Comparison of ENCODE assay signal across 12 cellular contexts in genomic region chr15:90986790-90987507, GRCh38. TPM values are rescaled to one million over a fixed set of nuclear protein-coding genes. Genes with fewer than 3 reads are reported as not detected.
DNase-seq lines count a peak whose midpoint lies in the region; ATAC-seq and TF ChIP-seq lines count a peak whose summit lies in the region.
"Had no signal": no experiment of that assay in that cellular context is flagged by ENCODE, and none has a peak within 500 bp of the region (broad histone marks: within the 10 kb centered on the region; RNA-seq: fewer than 3 reads in every experiment).

No MANE protein-coding gene starts in this region.

- no peak overlapping the region for H3K27ac Mint-ChIP-seq in activated CD8-positive, alpha-beta memory T cell treated with anti-CD3 and anti-CD28 coated beads, Interleukin-2, amount 10 ng/mL, durations not matched to agents 7 days and 5 days
- peak overlapping the region; percentile 40 for H3K27ac Mint-ChIP-seq in stimulated activated memory B cell treated with anti-CD40 and anti-IgM and Interleukin-4, amounts not matched to agents 10 μg/mL and 1 μg/mL and 100 μg/mL, for 72 hours

- TF ChIP-seq CTCF in HEK293 (tag by site-specific recombination; IDR thresholded peaks at IDR 0.05) (no peak), Panc1 (IDR thresholded peaks at IDR 0.05) (no peak)

- H3K4me3 ChIP-seq in HEK293 (ENCODE audit: low read depth, low read length): no peak overlapping the region
- peak overlapping the region in 1 of 2 experiments; percentile 10; a peak in 2 of 4 replicates for H3K4me3 ChIP-seq in Panc1 (ENCODE audit: low read depth in 2 of 2, low read length in 2 of 2)
- H3K4me3 ChIP-seq: gastrocnemius medialis, skin epidermis had no signal

- no peaks in the 10 kb centered on the region for H3K27me3 ChIP-seq in Panc1 (ENCODE audit: control insufficient read depth, insufficient read depth, low read length)
- H3K27me3 ChIP-seq: gastrocnemius medialis had no signal

- H3K4me1 ChIP-seq in HEK293 (ENCODE audit: control insufficient read depth, insufficient read depth, low read length) (peaks cover 29% of the 10 kb centered on the region), Panc1 (ENCODE audit: control insufficient read depth, insufficient read depth, low read length) (peaks cover 39% of the 10 kb centered on the region)
- H3K4me1 ChIP-seq: gastrocnemius medialis had no signal

- no peaks in the 10 kb centered on the region for H3K27me3 Mint-ChIP-seq in activated CD8-positive, alpha-beta memory T cell treated with anti-CD3 and anti-CD28 coated beads, Interleukin-2, amount 10 ng/mL, durations not matched to agents 7 days and 5 days
- H3K27me3 Mint-ChIP-seq in stimulated activated memory B cell treated with anti-CD40 and anti-IgM and Interleukin-4, amounts not matched to agents 10 μg/mL and 1 μg/mL and 100 μg/mL, for 72 hours: no peaks in the 10 kb centered on the region

- in situ Hi-C loops in Panc1 (cut with HindIII; ENCODE audit: low pct_unique_long_range_greater_than_20kb, low sequenced_read_pairs): no loop called here

- no peaks in the 10 kb centered on the region for H3K9me3 Mint-ChIP-seq in activated CD8-positive, alpha-beta memory T cell treated with anti-CD3 and anti-CD28 coated beads, Interleukin-2, amount 10 ng/mL, durations not matched to agents 7 days and 5 days (ENCODE audit: low read depth)
- H3K9me3 Mint-ChIP-seq in stimulated activated memory B cell treated with anti-CD40 and anti-IgM and Interleukin-4, amounts not matched to agents 10 μg/mL and 1 μg/mL and 100 μg/mL, for 72 hours: no peaks in the 10 kb centered on the region
- H3K9me3 Mint-ChIP-seq: stimulated activated effector memory CD8-positive, alpha-beta T cell treated with anti-CD3 and anti-CD28 coated beads, Interleukin-12 subunit alpha, Interleukin-12 subunit beta, amount 100 ng/mL, for 72 hours had no signal

- H3K9me3 ChIP-seq in HEK293 (ENCODE audit: control insufficient read depth, insufficient read depth, low read depth, low read length) (no peaks in the 10 kb centered on the region), Panc1 (ENCODE audit: control insufficient read depth, insufficient read depth, low read depth, low read length) (no peaks in the 10 kb centered on the region)
- H3K9me3 ChIP-seq: gastrocnemius medialis had no signal

- DNase-seq in activated CD8-positive, alpha-beta memory T cell treated with anti-CD3 and anti-CD28 coated beads, Interleukin-2, amount 10 ng/mL, durations not matched to agents 7 days and 5 days: no peak
- DNase-seq in activated CD8-positive, alpha-beta memory T cell treated with anti-CD3 and anti-CD28 coated beads for 24 hours: no peak
- no peak for DNase-seq in Panc1 (ENCODE audit: low read depth, low spot score)
- DNase-seq in A172 (ENCODE audit: low spot score): no peak
- no peak for DNase-seq in left cardiac atrium
- DNase-seq in AG08396 (ENCODE audit: low spot score): no peak
- DNase-seq: central memory CD4-positive, alpha-beta T cell; gastrocnemius medialis had no signal

- H3K36me3 ChIP-seq in HEK293 (ENCODE audit: control insufficient read depth in 2 of 2, insufficient read depth in 1 of 2, low read length in 2 of 2): peaks cover 36 to 55% of the 10 kb centered on the region in 2 experiments
- H3K36me3 ChIP-seq in Panc1 (ENCODE audit: control insufficient read depth, insufficient read depth, low read length): peaks cover 14% of the 10 kb centered on the region
- H3K36me3 ChIP-seq: gastrocnemius medialis had no signal

- BruUV-seq in Panc1 (replicated peaks; lab: Mats Ljungman, UMichigan): no TSS peak

- CTCF ChIA-PET in activated CD8-positive, alpha-beta memory T cell treated with anti-CD3 and anti-CD28 coated beads, Interleukin-2, amount 10 ng/mL, durations not matched to agents 7 days and 5 days (lab: Charles Lee): interaction anchor here (0.8 to 2.3 kb wide), 7 partner anchors 10 to 46 kb away, joined by 3 to 15 read pairs (median 4); no protein-coding TSS in a partner anchor
- CTCF ChIA-PET in HEK293 (lab: Yijun Ruan, JAX) (interaction anchor here (0.6 to 3.2 kb wide), 10 partner anchors 8 to 285 kb away, joined by 3 to 15 read pairs (median 4); no protein-coding TSS in a partner anchor), Panc1 (lab: Charles Lee) (no interaction called here)

- no peak overlapping the region for H3K4me3 Mint-ChIP-seq in activated CD8-positive, alpha-beta memory T cell treated with anti-CD3 and anti-CD28 coated beads, Interleukin-2, amount 10 ng/mL, durations not matched to agents 7 days and 5 days
- H3K4me3 Mint-ChIP-seq in stimulated activated memory B cell treated with anti-CD40 and anti-IgM and Interleukin-4, amounts not matched to agents 10 μg/mL and 1 μg/mL and 100 μg/mL, for 72 hours: no peak overlapping the region
- H3K4me3 Mint-ChIP-seq: stimulated activated effector memory CD8-positive, alpha-beta T cell treated with anti-CD3 and anti-CD28 coated beads, Interleukin-12 subunit alpha, Interleukin-12 subunit beta, amount 100 ng/mL, for 72 hours had no signal

- intact Hi-C loops in Panc1 (cut with micrococcal nuclease; ENCODE audit: unreplicated experiment): no loop called here
- intact Hi-C loops in left cardiac atrium (cut with DNase I): no loop called here

- peak; percentile 50 for ATAC-seq in activated CD8-positive, alpha-beta memory T cell treated with anti-CD3 and anti-CD28 coated beads, Interleukin-2, amount 10 ng/mL, durations not matched to agents 7 days and 5 days
- ATAC-seq in Panc1: no peak
- no peak for ATAC-seq in stimulated activated memory B cell treated with anti-CD40 and anti-IgM and Interleukin-4, amounts not matched to agents 10 μg/mL and 1 μg/mL and 100 μg/mL, for 72 hours
- ATAC-seq in left cardiac atrium: no peak
- ATAC-seq: gastrocnemius medialis; stimulated activated effector memory CD8-positive, alpha-beta T cell treated with anti-CD3 and anti-CD28 coated beads, Interleukin-12 subunit alpha, Interleukin-12 subunit beta, amount 100 ng/mL, for 72 hours had no signal

- POLR2A ChIA-PET in HEK293 (lab: Yijun Ruan, JAX): interaction anchor here (0.6 to 2.0 kb wide), 2 partner anchors 8 to 321 kb away, joined by 3 to 6 read pairs; partner anchors contain the start of gene PRC1
- POLR2A ChIA-PET in Panc1 (lab: Charles Lee): no interaction called here

- H3K36me3 Mint-ChIP-seq in activated CD8-positive, alpha-beta memory T cell treated with anti-CD3 and anti-CD28 coated beads, Interleukin-2, amount 10 ng/mL, durations not matched to agents 7 days and 5 days: peaks cover 49% of the 10 kb centered on the region
- no peaks in the 10 kb centered on the region for H3K36me3 Mint-ChIP-seq in stimulated activated memory B cell treated with anti-CD40 and anti-IgM and Interleukin-4, amounts not matched to agents 10 μg/mL and 1 μg/mL and 100 μg/mL, for 72 hours

- no peak overlapping the region for H3K27ac ChIP-seq in HEK293 (ENCODE audit: extremely low read depth, low read depth, low read length)
- H3K27ac ChIP-seq in Panc1 (ENCODE audit: low read length): peak overlapping the region; percentile 82
- H3K27ac ChIP-seq: gastrocnemius medialis had no signal

- H3K4me1 Mint-ChIP-seq in activated CD8-positive, alpha-beta memory T cell treated with anti-CD3 and anti-CD28 coated beads, Interleukin-2, amount 10 ng/mL, durations not matched to agents 7 days and 5 days: peaks cover 63% of the 10 kb centered on the region
- H3K4me1 Mint-ChIP-seq in stimulated activated memory B cell treated with anti-CD40 and anti-IgM and Interleukin-4, amounts not matched to agents 10 μg/mL and 1 μg/mL and 100 μg/mL, for 72 hours: peaks cover 39% of the 10 kb centered on the region

TF ChIP-seq in HEK293, 187 proteins besides CTCF, POLR2A, EP300 and RAD21 (continues in another document):
- TF ChIP-seq ZNF362 (tag by site-specific recombination; IDR thresholded peaks at IDR 0.05): peak; percentile 67; the same call in 1 of the 2 replicates
- no peak for TF ChIP-seq ZNF133 (tag by site-specific recombination; IDR thresholded peaks at IDR 0.05)
- no peak for TF ChIP-seq ZNF121 (tag by site-specific recombination; IDR thresholded peaks at IDR 0.05)

RNA-seq across cellular contexts. Expression of gene PRC1, which starts 7.4 kb away (rescaled TPM):
- 100 to 1,000 TPM; 152 to 208 TPM for total RNA-seq in activated CD8-positive, alpha-beta memory T cell treated with anti-CD3 and anti-CD28 coated beads, Interleukin-2, amount 10 ng/mL, durations not matched to agents 7 days and 5 days
- total RNA-seq in Panc1 (2021; ENCODE audit: unreplicated experiment): 228 TPM
- polyA plus RNA-seq in Panc1 (2012; ENCODE audit: insufficient read length): 134 TPM
- 311 and 334 TPM in 2 replicates for total RNA-seq in A172 (2014; rRNA removed; shearing (Covaris generic))
- total RNA-seq in left cardiac atrium: 1 to 10 TPM; 6.2 to 6.9 TPM

RNA-seq across cellular contexts. Expression of gene RCCD1, which starts 32.3 kb away (rescaled TPM):
- 10 to 100 TPM; 35.4 to 50.1 TPM for total RNA-seq in activated CD8-positive, alpha-beta memory T cell treated with anti-CD3 and anti-CD28 coated beads, Interleukin-2, amount 10 ng/mL, durations not matched to agents 7 days and 5 days
- total RNA-seq in Panc1 (2021; ENCODE audit: unreplicated experiment) (23.6 TPM), left cardiac atrium (10 to 100 TPM in 1 of 2 donors, 1 to 10 TPM in 1; 8.4 to 10.6 TPM)
- polyA plus RNA-seq in Panc1 (2012; ENCODE audit: insufficient read length): 28.6 TPM
- 9.2 and 11.0 TPM in 2 replicates for total RNA-seq in A172 (2014; rRNA removed; shearing (Covaris generic))

RNA-seq across cellular contexts. Expression of gene VPS33B, which starts 35.4 kb away (rescaled TPM):
- 10 to 100 TPM; 19.5 to 24.1 TPM for total RNA-seq in activated CD8-positive, alpha-beta memory T cell treated with anti-CD3 and anti-CD28 coated beads, Interleukin-2, amount 10 ng/mL, durations not matched to agents 7 days and 5 days
- total RNA-seq in Panc1 (2021; ENCODE audit: unreplicated experiment): 16.3 TPM
- polyA plus RNA-seq in Panc1 (2012; ENCODE audit: insufficient read length): 17.2 TPM
- total RNA-seq in A172 (2014; rRNA removed; shearing (Covaris generic)): 7.6 and 8.0 TPM in 2 replicates
- total RNA-seq in left cardiac atrium: 1 to 10 TPM; 8.7 to 8.8 TPM

RNA-seq across cellular contexts. Expression of gene UNC45A, which starts 51.9 kb away (rescaled TPM):
- total RNA-seq in activated CD8-positive, alpha-beta memory T cell treated with anti-CD3 and anti-CD28 coated beads, Interleukin-2, amount 10 ng/mL, durations not matched to agents 7 days and 5 days: 10 to 100 TPM; 76.3 to 84.4 TPM
- total RNA-seq in Panc1 (2021; ENCODE audit: unreplicated experiment) (84.4 TPM), left cardiac atrium (10 to 100 TPM; 27.3 to 29.5 TPM)
- 124 TPM for polyA plus RNA-seq in Panc1 (2012; ENCODE audit: insufficient read length)
- 64.5 and 64.7 TPM in 2 replicates for total RNA-seq in A172 (2014; rRNA removed; shearing (Covaris generic))

RNA-seq across cellular contexts. Expression of gene HDDC3, which starts 54.6 kb away (rescaled TPM):
- total RNA-seq in activated CD8-positive, alpha-beta memory T cell treated with anti-CD3 and anti-CD28 coated beads, Interleukin-2, amount 10 ng/mL, durations not matched to agents 7 days and 5 days: 10 to 100 TPM; 33.2 to 39.3 TPM
- total RNA-seq in Panc1 (2021; ENCODE audit: unreplicated experiment) (5.3 TPM), left cardiac atrium (10 to 100 TPM; 12.2 to 17.1 TPM)
- 7.9 TPM for polyA plus RNA-seq in Panc1 (2012; ENCODE audit: insufficient read length)
- 11.3 and 15.4 TPM in 2 replicates for total RNA-seq in A172 (2014; rRNA removed; shearing (Covaris generic))

Comparison
In these comparisons a context has a peak if more than half of its experiments do, and no peak if none do; other contexts are left out.
1. RNA of gene PRC1, which starts 7.4 kb away (total RNA-seq): 311 to 334 TPM in A172, 228 TPM in Panc1 (single experiment) and 152 to 208 TPM in activated CD8-positive, alpha-beta memory T cell treated with anti-CD3 and anti-CD28 coated beads, Interleukin-2, amount 10 ng/mL, durations not matched to agents 7 days and 5 days; 6.2 to 6.9 TPM in left cardiac atrium; every median in the first group is over 10 times any median in the second.